11 cellular contexts compared by ENCODE assay signal in genomic region chr6:15501806-15502450, GRCh38.
DNase-seq lines count a peak whose midpoint lies in the region; ATAC-seq and TF ChIP-seq lines count a peak whose summit lies in the region.
"Had no signal": no experiment of that assay in that cellular context is flagged by ENCODE, and none has a peak within 500 bp of the region (broad histone marks: within the 10 kb centered on the region; RNA-seq: fewer than 3 reads in every experiment).

No MANE protein-coding gene starts in this region.

- no peak for TF ChIP-seq CTCF in kidney epithelial cell (IDR thresholded peaks at IDR 0.05; ENCODE audit: insufficient read depth, low read length, poor library complexity, severe bottlenecking)

- peak overlapping the region; percentile 16 for H3K27ac ChIP-seq in caudate nucleus (ENCODE audit: low read depth, low read length)
- H3K27ac ChIP-seq in substantia nigra (ENCODE audit: low read depth, low read length, poor library complexity, severe bottlenecking), result no peak overlapping the region

- no peaks in the 10 kb centered on the region for H3K36me3 ChIP-seq in kidney epithelial cell (ENCODE audit: control insufficient read depth, insufficient read depth, low read length)

- ATAC-seq in GM21528 (IDR thresholded peaks at IDR 0.05; ENCODE audit: low FRiP score, unreplicated experiment) (no peak), HG03342 (IDR thresholded peaks at IDR 0.05; ENCODE audit: unreplicated experiment) (no peak)
- ATAC-seq: left lobe of liver had no signal

- no peaks in the 10 kb centered on the region for H3K27me3 ChIP-seq in kidney epithelial cell (ENCODE audit: control insufficient read depth, insufficient read depth, low read length)

- DNase-seq in NCI-H446 (lab: John Stamatoyannopoulos, UW) (peak; percentile 19 to 73), NCI-H446 treated with DMSO at 0.1 percent for 48 hours (lab: John Stamatoyannopoulos, UW) (no peak), caudate nucleus (lab: John Stamatoyannopoulos, UW) (peak in 49 of 61 donors; percentile 11 to 86 (median 44)), kidney epithelial cell (ENCODE audit: low read depth) (peak; percentile 64), substantia nigra (lab: John Stamatoyannopoulos, UW) (peak in 41 of 49 donors; percentile 16 to 83 (median 59)), hepatic stellate cell (ENCODE audit: low spot score) (no peak)
- DNase-seq: activated naive CD8-positive, alpha-beta T cell treated with anti-CD3 and anti-CD28 coated beads, Interleukin-2, amount 10 ng/mL, durations not matched to agents 7 days and 5 days; NCI-H1092 had no signal

- H3K4me3 ChIP-seq in kidney epithelial cell (ENCODE audit: low read depth, low read length), result no peak overlapping the region

Comparison
In these comparisons a context has a peak if more than half of its experiments do, and no peak if none do; other contexts are left out.
1. DNase-seq: peak in NCI-H446 (2 of 2), caudate nucleus (49 of 61), kidney epithelial cell (single experiment) and substantia nigra (41 of 49); none in NCI-H446 treated with DMSO at 0.1 percent for 48 hours (single experiment) and hepatic stellate cell (single experiment).